In genomic region chr3:149373235-149374125, GRCh38 we compare ENCODE assay signal across 15 cellular contexts. TPM values are rescaled to one million over a fixed set of nuclear protein-coding genes. Genes with fewer than 3 reads are reported as not detected.
A peak's percentile ranks its signal among the peaks of the same experiment; 100 is the strongest.
DNase-seq lines count a peak whose midpoint lies in the region; TF ChIP-seq lines count a peak whose summit lies in the region.
"Had no signal": no experiment of that assay in that cellular context is flagged by ENCODE, and none has a peak within 500 bp of the region (broad histone marks: within the 10 kb centered on the region; RNA-seq: fewer than 3 reads in every experiment).

No MANE protein-coding gene starts in this region.

- no peak overlapping the region for H3K4me3 Mint-ChIP-seq in endodermal cell

- H3K27ac ChIP-seq in esophagus squamous epithelium (peak overlapping the region; percentile 82 to 96 (median 92)), endodermal cell (ENCODE audit: low read depth, low read length) (no peak overlapping the region)

- no peaks in the 10 kb centered on the region for H3K9me3 ChIP-seq in esophagus squamous epithelium
- no peaks in the 10 kb centered on the region for H3K9me3 ChIP-seq in endodermal cell (ENCODE audit: control insufficient read depth, low read length)

- H3K27ac Mint-ChIP-seq in endodermal cell = no peak overlapping the region

- H3K27me3 ChIP-seq in esophagus squamous epithelium = no peaks in the 10 kb centered on the region
- peaks cover 21% of the 10 kb centered on the region for H3K27me3 ChIP-seq in endodermal cell (ENCODE audit: control insufficient read depth, insufficient read depth, low read length, poor library complexity, severe bottlenecking)

- H3K4me1 ChIP-seq in esophagus squamous epithelium = peaks cover 42 to 84% (median 44%) of the 10 kb centered on the region in 3 donors
- peaks cover 17% of the 10 kb centered on the region for H3K4me1 ChIP-seq in endodermal cell (ENCODE audit: control insufficient read depth, insufficient read depth, low read length)

- peaks cover 26% of the 10 kb centered on the region for H3K4me1 Mint-ChIP-seq in endodermal cell

- TF ChIP-seq CTCF in esophagus squamous epithelium (IDR thresholded peaks at IDR 0.05) (no peak), endodermal cell (conservative IDR thresholded peaks at IDR 0.05) (no peak)

- no peaks in the 10 kb centered on the region for H3K36me3 Mint-ChIP-seq in endodermal cell (ENCODE audit: low read depth)

- H3K9me3 Mint-ChIP-seq in endodermal cell = no peaks in the 10 kb centered on the region

- TF ChIP-seq POLR2A in esophagus squamous epithelium (IDR thresholded peaks at IDR 0.05) = no peak

- peak; percentile 74 for DNase-seq in GM04503 (ENCODE audit: low read depth)
- peak; percentile 63 for DNase-seq in RKO (ENCODE audit: low spot score)
- DNase-seq in esophagus squamous epithelium (lab: John Stamatoyannopoulos, UW) = no peak
- peak; percentile 78 for DNase-seq in skeletal muscle cell (ENCODE audit: low read depth)
- DNase-seq in endodermal cell = no peak
- no peak for DNase-seq in GOT3 (lab: John Stamatoyannopoulos, UW)
- no peak for DNase-seq in nucleus accumbens (lab: John Stamatoyannopoulos, UW)
- no peak for DNase-seq in activated CD4-positive, CD25-positive, alpha-beta regulatory T cell treated with anti-CD3 and anti-CD28 coated beads, Interleukin-2, amount 50 U/mL, for 72 hours
- DNase-seq: activated CD8-positive, alpha-beta memory T cell treated with anti-CD3 and anti-CD28 coated beads, Interleukin-2, amount 50 U/mL, for 48 hours; central memory CD4-positive, alpha-beta T cell; DMS53; NCI-H345; retina had no signal

- H3K36me3 ChIP-seq in esophagus squamous epithelium (peaks cover 0 to 37% (median 8%) of the 10 kb centered on the region in 3 donors), endodermal cell (ENCODE audit: control insufficient read depth, insufficient read depth, low read length) (no peaks in the 10 kb centered on the region)

- 43 to 46% methylated on average over 2 of the region's 2 CpGs for WGBS in esophagus squamous epithelium, 2 donors
- WGBS in endodermal cell (ENCODE audit: insufficient coverage in 1 of 2, insufficient read length in 1 of 2), 2 experiments = 80 to 89% methylated on average over 1 to 2 of the region's 2 CpGs

- peaks cover 15% of the 10 kb centered on the region for H3K27me3 Mint-ChIP-seq in endodermal cell (ENCODE audit: insufficient read depth)

- H3K9ac ChIP-seq in endodermal cell (ENCODE audit: extremely low read depth, low read length, poor library complexity, severe bottlenecking) = no peak overlapping the region

- intact Hi-C loops in esophagus squamous epithelium (cut with DNase I) = no loop called here

- H3K4me3 ChIP-seq in esophagus squamous epithelium = peak overlapping the region in 2 of 4 donors; percentile 62 to 68
- no peak overlapping the region for H3K4me3 ChIP-seq in skeletal muscle cell (ENCODE audit: low read depth, low read length)
- H3K4me3 ChIP-seq in endodermal cell (ENCODE audit: low read length) = no peak overlapping the region

RNA-seq across cellular contexts. Expression of gene TM4SF1, which starts 4.0 kb away (rescaled TPM):
- total RNA-seq in esophagus squamous epithelium (100 to 1,000 TPM; 153 to 290 (median 169) TPM), endodermal cell (not detected)
- 2.0 TPM for polyA plus RNA-seq in endodermal cell (2013, experiment 1 of 2)
- 2.8 TPM for polyA plus RNA-seq in endodermal cell (2013, experiment 2 of 2)

RNA-seq across cellular contexts. Expression of gene TM4SF18, which starts 40.0 kb away (rescaled TPM):
- total RNA-seq in esophagus squamous epithelium = 1 to 10 TPM in 3 of 4 donors, under 1 TPM in 1; 0.95 to 5.7 (median 1.6) TPM
- under 1 TPM; 0.58 to 0.62 TPM for total RNA-seq in endodermal cell
- 0.64 TPM for polyA plus RNA-seq in endodermal cell (2013, experiment 1 of 2)
- 0.08 TPM for polyA plus RNA-seq in endodermal cell (2013, experiment 2 of 2)
- total RNA-seq: kidney epithelial cell; T-helper 1 cell treated with Interleukin-12 subunit alpha and Interleukin-12 subunit beta and Interleukin-4 antibody, amounts not matched to agents 30 ng/mL and 1 ng/mL, for 36 hours had no signal

Comparison
In these comparisons a context has a peak if more than half of its experiments do, and no peak if none do; other contexts are left out.
1. DNase-seq: peak in GM04503 (single experiment), RKO (single experiment) and skeletal muscle cell (single experiment); none in esophagus squamous epithelium (single experiment), endodermal cell (single experiment), GOT3 (single experiment), nucleus accumbens (0 of 56) and activated CD4-positive, CD25-positive, alpha-beta regulatory T cell treated with anti-CD3 and anti-CD28 coated beads, Interleukin-2, amount 50 U/mL, for 72 hours (single experiment).
2. RNA of gene TM4SF1, which starts 4.0 kb away (total RNA-seq): 153 to 290 TPM in esophagus squamous epithelium; not detected in endodermal cell; every median in the first group is over 100 times any median in the second.